1 cellular context compared by ENCODE assay signal in genomic region chr1:162010175-162010506, GRCh38.
TF ChIP-seq lines count a peak whose summit lies in the region.

No MANE protein-coding gene starts in this region.

TF ChIP-seq in H1, 55 proteins besides CTCF, POLR2A, EP300 and RAD21:
- TF ChIP-seq SIRT6 (IDR thresholded peaks at IDR 0.05; ENCODE audit: low read length) = no peak
- TF ChIP-seq CHD1 (IDR thresholded peaks at IDR 0.05; ENCODE audit: low read depth, low read length) = no peak
- no peak for TF ChIP-seq RNF2 (IDR thresholded peaks at IDR 0.05; ENCODE audit: borderline replicate concordance, low read depth, low read length, missing control alignments, poor library complexity, severe bottlenecking)
- no peak for TF ChIP-seq HDAC2 (IDR thresholded peaks at IDR 0.05; ENCODE audit: borderline replicate concordance in 1 of 2, low read depth in 2 of 2, low read length in 2 of 2)
- TF ChIP-seq POU5F1 (IDR thresholded peaks at IDR 0.05; ENCODE audit: low read depth, low read length) = no peak
